In the genomic region with DNA sequence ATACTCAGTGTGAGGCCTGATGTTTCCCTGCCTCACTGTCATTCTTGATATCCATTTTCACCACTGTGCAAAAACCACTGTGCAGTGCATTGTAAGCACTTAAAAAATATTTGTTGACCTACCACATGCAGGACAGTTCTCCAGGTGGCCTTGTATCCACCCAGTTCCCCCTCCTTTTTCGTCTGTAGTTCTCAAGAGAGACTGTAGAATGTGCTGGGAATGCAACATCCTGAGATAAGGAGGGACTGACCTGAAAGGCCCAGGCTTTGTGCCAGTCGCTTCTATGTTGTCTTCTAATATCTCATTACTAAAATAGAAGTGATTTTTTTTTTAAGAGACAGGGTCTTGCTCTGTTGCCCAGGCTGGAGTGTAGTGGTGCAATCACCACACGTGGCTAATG, we compare ENCODE assay signal across 35 cellular contexts.
"Had no signal": no experiment of that assay in that cellular context is flagged by ENCODE, and none has a peak within 500 bp of the region (broad histone marks: within the 10 kb centered on the region; RNA-seq: fewer than 3 reads in every experiment).

No MANE protein-coding gene starts in this region.

- H3K36me3 Mint-ChIP-seq: activated CD8-positive, alpha-beta memory T cell treated with anti-CD3 and anti-CD28 coated beads, Interleukin-2, amount 10 ng/mL, durations not matched to agents 7 days and 5 days; activated naive CD4-positive, alpha-beta T cell treated with anti-CD3 and anti-CD28 coated beads, Interleukin-2, amount 10 ng/mL, durations not matched to agents 7 days and 5 days had no signal

- H3K4me1 ChIP-seq: Peyer's patch had no signal

- H3K9me3 ChIP-seq: MG63, Peyer's patch had no signal

- H3K27ac Mint-ChIP-seq: activated CD4-positive, alpha-beta memory T cell treated with anti-CD3 and anti-CD28 coated beads, Interleukin-2, amount 10 ng/mL, durations not matched to agents 7 days and 5 days; activated CD8-positive, alpha-beta memory T cell treated with anti-CD3 and anti-CD28 coated beads, Interleukin-2, amount 10 ng/mL, durations not matched to agents 7 days and 5 days; activated naive CD4-positive, alpha-beta T cell treated with anti-CD3 and anti-CD28 coated beads, Interleukin-2, amount 10 ng/mL, durations not matched to agents 7 days and 5 days; activated naive CD8-positive, alpha-beta T cell; activated naive CD8-positive, alpha-beta T cell treated with anti-CD3 and anti-CD28 coated beads, Interleukin-2, amount 50 U/mL, for 24 hours had no signal

- H3K4me3 Mint-ChIP-seq: activated CD4-positive, alpha-beta memory T cell treated with anti-CD3 and anti-CD28 coated beads, Interleukin-2, amount 10 ng/mL, durations not matched to agents 7 days and 5 days; activated CD8-positive, alpha-beta memory T cell treated with anti-CD3 and anti-CD28 coated beads, Interleukin-2, amount 10 ng/mL, durations not matched to agents 7 days and 5 days; activated naive CD4-positive, alpha-beta T cell treated with anti-CD3 and anti-CD28 coated beads, Interleukin-2, amount 10 ng/mL, durations not matched to agents 7 days and 5 days; activated naive CD8-positive, alpha-beta T cell; activated naive CD8-positive, alpha-beta T cell treated with anti-CD3 and anti-CD28 coated beads, Interleukin-2, amount 50 U/mL, for 24 hours had no signal

- DNase-seq: activated CD4-positive, alpha-beta memory T cell treated with anti-CD3 and anti-CD28 coated beads, Interleukin-2, amount 10 ng/mL, durations not matched to agents 7 days and 5 days; activated CD4-positive, alpha-beta T cell treated with anti-CD3 and anti-CD28 coated beads for 1 hour; activated CD4-positive, alpha-beta T cell treated with anti-CD3 and anti-CD28 coated beads for 48 hours; activated CD4-positive, CD25-positive, alpha-beta regulatory T cell; activated CD8-positive, alpha-beta memory T cell treated with anti-CD3 and anti-CD28 coated beads for 24 hours; activated CD8-positive, alpha-beta memory T cell treated with anti-CD3 and anti-CD28 coated beads, Interleukin-2, amount 10 ng/mL, durations not matched to agents 7 days and 5 days; activated CD8-positive, alpha-beta memory T cell treated with anti-CD3 and anti-CD28 coated beads, Interleukin-2, amount 50 U/mL, for 48 hours; activated effector memory CD4-positive, alpha-beta T cell treated with Interleukin-2 at 50 U/mL for 16 hours; activated naive CD4-positive, alpha-beta T cell treated with anti-CD3 and anti-CD28 coated beads, Interleukin-2, amount 10 ng/mL, durations not matched to agents 7 days and 5 days; activated naive CD8-positive, alpha-beta T cell treated with anti-CD3 and anti-CD28 coated beads, Interleukin-2, amount 50 U/mL, for 24 hours; activated T-cell treated with anti-CD3 and anti-CD28 coated beads, Interleukin-2, amount 50 U/mL, for 48 hours; anterior cingulate cortex; brain microvascular endothelial cell; central memory CD4-positive, alpha-beta T cell; Kasumi-1; KG1; MG63; MV-4-11; NCI-H1092; NCI-H1436 treated with DMSO at 0.1 percent for 48 hours; NCI-H1694 treated with DMSO at 0.1 percent for 48 hours; NCI-H2029; NCI-H345; NCI-H524 treated with DMSO at 0.1 percent for 48 hours; PC-3; Peyer's patch; RPMI8226; SIG-M5; SW 1271; T-helper 1 cell; T-helper 2 cell; T-helper 9 cell; WERI-Rb-1 had no signal

- H3K27me3 Mint-ChIP-seq: activated naive CD8-positive, alpha-beta T cell treated with anti-CD3 and anti-CD28 coated beads, Interleukin-2, amount 50 U/mL, for 24 hours had no signal

- H3K4me3 ChIP-seq: MG63, Peyer's patch had no signal

- H3K27ac ChIP-seq: brain microvascular endothelial cell, Peyer's patch, WERI-Rb-1 had no signal

- H3K9me3 Mint-ChIP-seq: activated CD4-positive, alpha-beta memory T cell treated with anti-CD3 and anti-CD28 coated beads, Interleukin-2, amount 10 ng/mL, durations not matched to agents 7 days and 5 days; activated naive CD4-positive, alpha-beta T cell treated with anti-CD3 and anti-CD28 coated beads, Interleukin-2, amount 10 ng/mL, durations not matched to agents 7 days and 5 days; activated naive CD8-positive, alpha-beta T cell treated with anti-CD3 and anti-CD28 coated beads, Interleukin-2, amount 50 U/mL, for 24 hours had no signal

- H3K4me1 Mint-ChIP-seq: activated CD4-positive, alpha-beta memory T cell treated with anti-CD3 and anti-CD28 coated beads, Interleukin-2, amount 10 ng/mL, durations not matched to agents 7 days and 5 days; activated CD8-positive, alpha-beta memory T cell treated with anti-CD3 and anti-CD28 coated beads, Interleukin-2, amount 10 ng/mL, durations not matched to agents 7 days and 5 days; activated naive CD4-positive, alpha-beta T cell treated with anti-CD3 and anti-CD28 coated beads, Interleukin-2, amount 10 ng/mL, durations not matched to agents 7 days and 5 days; activated naive CD8-positive, alpha-beta T cell treated with anti-CD3 and anti-CD28 coated beads, Interleukin-2, amount 50 U/mL, for 24 hours had no signal

- ATAC-seq: activated CD8-positive, alpha-beta memory T cell treated with anti-CD3 and anti-CD28 coated beads, Interleukin-2, amount 10 ng/mL, durations not matched to agents 7 days and 5 days; activated naive CD8-positive, alpha-beta T cell treated with anti-CD3 and anti-CD28 coated beads, Interleukin-2, amount 50 U/mL, for 24 hours; PC-3; SK-N-SH treated with all-trans-retinoic acid at 6 μM for 48 hours had no signal

- H3K36me3 ChIP-seq: brain microvascular endothelial cell, MG63, Peyer's patch, WERI-Rb-1 had no signal

- H3K27me3 ChIP-seq: brain microvascular endothelial cell, MG63, Peyer's patch had no signal
